8 cellular contexts compared by ENCODE assay signal in the genomic region with DNA sequence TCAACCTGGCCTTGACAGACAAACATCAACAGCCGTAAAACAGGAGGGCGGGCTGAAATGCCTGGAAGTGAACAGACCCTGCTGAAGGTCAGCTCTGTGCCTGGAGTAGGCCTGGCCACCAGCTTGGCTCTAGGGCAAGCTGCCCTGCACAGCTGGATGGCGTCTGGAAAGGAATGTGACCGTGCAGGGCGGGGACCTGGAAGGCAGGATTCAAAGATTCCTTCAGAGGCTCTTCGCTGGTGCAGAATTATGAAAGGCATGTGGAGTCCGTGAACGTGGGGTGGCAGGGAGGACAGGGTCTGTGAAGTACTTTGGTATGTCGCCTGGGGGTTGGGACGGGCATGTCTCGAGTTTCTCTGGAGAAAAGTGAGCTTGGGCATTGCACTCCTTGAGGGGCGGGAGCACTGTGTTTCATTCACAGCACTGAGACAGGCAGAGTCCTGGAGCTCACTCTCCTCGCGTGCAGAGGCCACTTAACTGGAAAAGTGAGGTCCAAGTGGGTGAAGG. TPM values are rescaled to one million over a fixed set of nuclear protein-coding genes. Genes with fewer than 3 reads are reported as not detected.
A peak's percentile ranks its signal among the peaks of the same experiment; 100 is the strongest.
DNase-seq lines count a peak whose midpoint lies in the region; ATAC-seq, FAIRE-seq and TF ChIP-seq lines count a peak whose summit lies in the region.

No MANE protein-coding gene starts in this region.

- H2BK120ac ChIP-seq in mesendoderm (ENCODE audit: low read depth, low read length): no peak overlapping the region

- H4K8ac ChIP-seq in mesendoderm (ENCODE audit: low read depth, low read length): no peak overlapping the region

- H3K27me3 ChIP-seq in BE2C (no peaks in the 10 kb centered on the region), bronchial epithelial cell (ENCODE audit: control insufficient read depth, insufficient read depth, low read length) (no peaks in the 10 kb centered on the region), mesendoderm (ENCODE audit: insufficient read depth, low read length, poor library complexity) (no peaks in the 10 kb centered on the region)

- peak overlapping the region; percentile 86 to 98 (median 92) for H3K27ac Mint-ChIP-seq in IgD-negative memory B cell

- peak overlapping the region; percentile 94 to 99 (median 97) for H3K4me3 Mint-ChIP-seq in IgD-negative memory B cell

- H3K56ac ChIP-seq in mesendoderm (ENCODE audit: low read length): peak overlapping the region; percentile 99

- peaks cover 15% of the 10 kb centered on the region for H3K79me1 ChIP-seq in mesendoderm (ENCODE audit: low read length)

- no CpG with 5 or more reads among the region's 14 CpGs for WGBS in mesendoderm (ENCODE audit: extremely low coverage, insufficient coverage, low lambda C conversion rate)
- 15% methylated on average over 14 of the region's 14 CpGs for WGBS in urinary bladder

- H3K36me3 ChIP-seq in BE2C (no peaks in the 10 kb centered on the region), bronchial epithelial cell (ENCODE audit: control insufficient read depth, insufficient read depth, low read length) (peaks cover 12% of the 10 kb centered on the region), mesendoderm (ENCODE audit: control insufficient read depth, insufficient read depth, low read length) (no peaks in the 10 kb centered on the region), urinary bladder (ENCODE audit: insufficient read depth) (no peaks in the 10 kb centered on the region)

- H3K23ac ChIP-seq in mesendoderm (ENCODE audit: low read length): no peak overlapping the region

- TF ChIP-seq CTCF in BE2C (IDR thresholded peaks at IDR 0.05; ENCODE audit: low read depth, low read length) (no peak), bronchial epithelial cell (IDR thresholded peaks at IDR 0.05; ENCODE audit: insufficient read depth, low read length, severe bottlenecking) (no peak)

- H2AK5ac ChIP-seq in mesendoderm (ENCODE audit: low read length): no peak overlapping the region

- no peak overlapping the region for H3K4ac ChIP-seq in mesendoderm (ENCODE audit: low read depth, low read length)

- H2BK5ac ChIP-seq in mesendoderm (ENCODE audit: low read length): no peak overlapping the region

- peaks cover 2% of the 10 kb centered on the region for H3K27me3 Mint-ChIP-seq in IgD-negative memory B cell

- H3K27ac ChIP-seq in mesendoderm (ENCODE audit: low read depth, low read length): no peak overlapping the region
- H3K27ac ChIP-seq in urinary bladder (ENCODE audit: low read depth): no peak overlapping the region

- peaks cover 50 to 57% (median 52%) of the 10 kb centered on the region in 3 donors for H3K4me1 Mint-ChIP-seq in IgD-negative memory B cell

- ATAC-seq in GM18909 (IDR thresholded peaks at IDR 0.05; ENCODE audit: poor library complexity, unreplicated experiment): no peak

- peak overlapping the region; percentile 96 for H3K9ac ChIP-seq in mesendoderm (ENCODE audit: low read length)

- H3K4me1 ChIP-seq in BE2C: no peaks in the 10 kb centered on the region
- peaks cover 10% of the 10 kb centered on the region for H3K4me1 ChIP-seq in mesendoderm (ENCODE audit: control insufficient read depth, low read depth, low read length)
- H3K4me1 ChIP-seq in urinary bladder (ENCODE audit: insufficient read depth): no peaks in the 10 kb centered on the region

- no peak overlapping the region for H3K18ac ChIP-seq in mesendoderm (ENCODE audit: low read length)

- FAIRE-seq in bronchial epithelial cell (lab: Jason Lieb, UNC): no peak

- H3K4me3 ChIP-seq in BE2C (ENCODE audit: low read depth, low read length) (peak overlapping the region; percentile 72), bronchial epithelial cell (ENCODE audit: low read depth, low read length) (peak overlapping the region; percentile 69), mesendoderm (ENCODE audit: low read length) (peak overlapping the region; percentile 97), urinary bladder (ENCODE audit: low read depth, low read length) (peak overlapping the region; percentile 72)

- H3K9me3 ChIP-seq in BE2C: no peaks in the 10 kb centered on the region

- peaks cover 15% of the 10 kb centered on the region for H3K36me3 Mint-ChIP-seq in IgD-negative memory B cell

- H3K4me2 ChIP-seq in mesendoderm (ENCODE audit: low read length): peak overlapping the region; percentile 98

- no peaks in the 10 kb centered on the region for H3K9me3 Mint-ChIP-seq in IgD-negative memory B cell

- DNase-seq in BE2C (no peak), bronchial epithelial cell (ENCODE audit: low read depth) (no peak), mesendoderm (peak; percentile 37), NCI-H69 (lab: John Stamatoyannopoulos, UW) (no peak), NK-92 (lab: John Stamatoyannopoulos, UW; ENCODE audit: unreplicated experiment) (no peak)

- no peak overlapping the region for H2BK15ac ChIP-seq in mesendoderm (replicated peaks; ENCODE audit: low read depth)

- no peak overlapping the region for H4K5ac ChIP-seq in mesendoderm (ENCODE audit: low read length)

- no peaks in the 10 kb centered on the region for H3K79me2 ChIP-seq in mesendoderm (ENCODE audit: control insufficient read depth, insufficient read depth, low read length)

RNA-seq across cellular contexts. Expression of a gene that starts 1.5 kb away (rescaled TPM):
- 73.8 TPM for polyA plus RNA-seq in BE2C (2012; ENCODE audit: insufficient read depth, insufficient read length, low read depth)
- polyA plus RNA-seq in IgD-negative memory B cell: 210 TPM
- 32.9 and 40.7 TPM in 2 replicates for total RNA-seq in bronchial epithelial cell
- 21.1 TPM for polyA plus RNA-seq in mesendoderm (2013, experiment 1 of 2)
- polyA plus RNA-seq in mesendoderm (2013, experiment 2 of 2): 21.9 TPM
- total RNA-seq in urinary bladder: 31.3 TPM
- polyA plus RNA-seq in urinary bladder: 50.5 TPM

RNA-seq across cellular contexts. Expression of a gene that starts 32.4 kb away (rescaled TPM):
- 0.39 TPM for polyA plus RNA-seq in BE2C (2012; ENCODE audit: insufficient read depth, insufficient read length, low read depth)
- polyA plus RNA-seq in IgD-negative memory B cell (0.15 TPM), urinary bladder (3.2 TPM)
- total RNA-seq in bronchial epithelial cell (16.6 and 23.0 TPM in 2 replicates), urinary bladder (4.3 TPM)
- 3.2 TPM for polyA plus RNA-seq in mesendoderm (2013, experiment 1 of 2)
- polyA plus RNA-seq in mesendoderm (2013, experiment 2 of 2): 3.4 TPM

RNA-seq across cellular contexts. Expression of a gene that starts 40.1 kb away (rescaled TPM):
- polyA plus RNA-seq in BE2C (2012; ENCODE audit: insufficient read depth, insufficient read length, low read depth): 19.9 TPM
- polyA plus RNA-seq in IgD-negative memory B cell (3.9 TPM), urinary bladder (21.4 TPM)
- total RNA-seq in bronchial epithelial cell (6.1 and 7.8 TPM in 2 replicates), urinary bladder (7.6 TPM)
- 5.1 TPM for polyA plus RNA-seq in mesendoderm (2013, experiment 1 of 2)
- polyA plus RNA-seq in mesendoderm (2013, experiment 2 of 2): 5.4 TPM

RNA-seq across cellular contexts. Expression of a gene that starts 47.6 kb away (rescaled TPM):
- polyA plus RNA-seq in BE2C (2012; ENCODE audit: insufficient read depth, insufficient read length, low read depth): 18.3 TPM
- polyA plus RNA-seq in IgD-negative memory B cell: 11.4 TPM
- 8.2 and 14.3 TPM in 2 replicates for total RNA-seq in bronchial epithelial cell
- polyA plus RNA-seq in mesendoderm (2013, experiment 1 of 2): 2.4 TPM
- 3.2 TPM for polyA plus RNA-seq in mesendoderm (2013, experiment 2 of 2)
- total RNA-seq in urinary bladder: 7.3 TPM
- 22.1 TPM for polyA plus RNA-seq in urinary bladder

RNA-seq across cellular contexts. Expression of a gene that starts 58.8 kb away (rescaled TPM):
- polyA plus RNA-seq in BE2C (2012; ENCODE audit: insufficient read depth, insufficient read length, low read depth): not detected
- not detected for polyA plus RNA-seq in IgD-negative memory B cell
- not detected in 2 replicates for total RNA-seq in bronchial epithelial cell
- polyA plus RNA-seq in mesendoderm (2013, experiment 1 of 2): 1.2 TPM
- 1.1 TPM for polyA plus RNA-seq in mesendoderm (2013, experiment 2 of 2)
- not detected for total RNA-seq in urinary bladder
- not detected for polyA plus RNA-seq in urinary bladder
